In the genomic region with DNA sequence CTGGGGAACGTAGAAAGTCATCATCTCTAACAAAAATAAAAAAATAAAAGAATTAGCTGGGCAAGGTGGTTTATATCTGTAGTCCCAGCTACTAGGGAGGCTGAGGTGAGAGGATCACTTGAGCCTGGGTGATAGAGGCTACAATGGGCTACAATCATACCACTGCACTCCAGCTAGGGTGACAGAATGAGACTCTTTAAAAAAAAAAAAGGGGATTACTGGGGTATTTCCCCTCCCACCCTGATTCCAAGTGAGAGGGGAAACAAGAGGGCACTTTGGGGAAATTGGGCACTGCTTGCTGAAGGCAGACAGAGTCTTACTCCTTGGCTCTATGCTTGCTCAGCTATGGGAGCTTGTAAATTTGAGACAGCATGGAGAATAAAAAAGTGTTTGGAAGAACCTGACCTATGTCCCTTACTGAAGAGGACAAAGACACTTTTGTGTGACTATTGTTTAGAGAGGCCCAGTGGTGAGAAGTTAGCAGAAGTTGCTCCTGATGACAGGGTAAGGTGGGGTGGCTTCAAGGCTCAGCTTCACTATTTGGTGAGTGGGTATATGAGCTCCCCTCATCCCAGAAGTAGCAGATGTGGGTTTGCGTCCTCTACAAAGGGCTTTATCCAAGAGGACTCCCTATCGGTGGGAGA, we compare ENCODE assay signal across 15 cellular contexts. TPM values are rescaled to one million over a fixed set of nuclear protein-coding genes. Genes with fewer than 3 reads are reported as not detected.
DNase-seq lines count a peak whose midpoint lies in the region; ATAC-seq and TF ChIP-seq lines count a peak whose summit lies in the region.
"Had no signal": no experiment of that assay in that cellular context is flagged by ENCODE, and none has a peak within 500 bp of the region (broad histone marks: within the 10 kb centered on the region; RNA-seq: fewer than 3 reads in every experiment).

No MANE protein-coding gene starts in this region.

- WGBS in gastroesophageal sphincter (ENCODE audit: low coverage in 1 of 2), 2 donors: 80 to 100% methylated on average over 1 to 2 of the region's 3 CpGs

- peaks cover 34 to 37% of the 10 kb centered on the region in 2 donors for H3K4me1 ChIP-seq in naive thymus-derived CD4-positive, alpha-beta T cell (ENCODE audit: control insufficient read depth in 2 of 2, insufficient read depth in 2 of 2, low read length in 2 of 2)
- H3K4me1 ChIP-seq in gastroesophageal sphincter: no peaks in the 10 kb centered on the region

- no peaks in the 10 kb centered on the region for H3K27me3 Mint-ChIP-seq in activated CD4-positive, alpha-beta memory T cell treated with anti-CD3 and anti-CD28 coated beads for 36 hours
- no peaks in the 10 kb centered on the region for H3K27me3 Mint-ChIP-seq in activated CD4-positive, alpha-beta memory T cell treated with anti-CD3 and anti-CD28 coated beads, Interleukin-2, amount 10 ng/mL, durations not matched to agents 7 days and 5 days
- H3K27me3 Mint-ChIP-seq in stimulated activated naive CD8-positive, alpha-beta T cell treated with anti-CD3 and anti-CD28 coated beads, Interleukin-15, Interleukin-2, amounts not matched to agents 100 ng/mL and 50 ng/mL, for 24 hours: no peaks in the 10 kb centered on the region
- H3K27me3 Mint-ChIP-seq in naive thymus-derived CD4-positive, alpha-beta T cell: peaks cover 0 to 1% (median 0%) of the 10 kb centered on the region in 5 donors

- peaks cover 54% of the 10 kb centered on the region for H3K4me1 Mint-ChIP-seq in activated CD4-positive, alpha-beta memory T cell treated with anti-CD3 and anti-CD28 coated beads for 36 hours (ENCODE audit: low read depth)
- peaks cover 19% of the 10 kb centered on the region for H3K4me1 Mint-ChIP-seq in activated CD4-positive, alpha-beta memory T cell treated with anti-CD3 and anti-CD28 coated beads, Interleukin-2, amount 10 ng/mL, durations not matched to agents 7 days and 5 days
- peaks cover 65% of the 10 kb centered on the region for H3K4me1 Mint-ChIP-seq in stimulated activated naive CD8-positive, alpha-beta T cell treated with anti-CD3 and anti-CD28 coated beads, Interleukin-15, Interleukin-2, amounts not matched to agents 100 ng/mL and 50 ng/mL, for 24 hours (ENCODE audit: low read depth)
- peaks cover 11 to 82% (median 70%) of the 10 kb centered on the region in 7 donors for H3K4me1 Mint-ChIP-seq in naive thymus-derived CD4-positive, alpha-beta T cell

- no peak for TF ChIP-seq CTCF in gastroesophageal sphincter (IDR thresholded peaks at IDR 0.05)

- no peak for TF ChIP-seq POLR2A in gastroesophageal sphincter (IDR thresholded peaks at IDR 0.05)

- TF ChIP-seq EP300 in gastroesophageal sphincter (IDR thresholded peaks at IDR 0.05): no peak

- H3K4me3 Mint-ChIP-seq in activated CD4-positive, alpha-beta memory T cell treated with anti-CD3 and anti-CD28 coated beads for 36 hours: no peak overlapping the region
- no peak overlapping the region for H3K4me3 Mint-ChIP-seq in activated CD4-positive, alpha-beta memory T cell treated with anti-CD3 and anti-CD28 coated beads, Interleukin-2, amount 10 ng/mL, durations not matched to agents 7 days and 5 days
- no peak overlapping the region for H3K4me3 Mint-ChIP-seq in stimulated activated naive CD8-positive, alpha-beta T cell treated with anti-CD3 and anti-CD28 coated beads, Interleukin-15, Interleukin-2, amounts not matched to agents 100 ng/mL and 50 ng/mL, for 24 hours
- peak overlapping the region in 4 of 10 donors; percentile 3 to 37 (median 22) for H3K4me3 Mint-ChIP-seq in naive thymus-derived CD4-positive, alpha-beta T cell

- no peaks in the 10 kb centered on the region for H3K9me3 ChIP-seq in naive thymus-derived CD4-positive, alpha-beta T cell (ENCODE audit: control insufficient read depth in 2 of 3, low read length in 3 of 3)
- no peaks in the 10 kb centered on the region for H3K9me3 ChIP-seq in gastroesophageal sphincter
- H3K9me3 ChIP-seq: MG63 had no signal

- H3K27ac Mint-ChIP-seq in activated CD4-positive, alpha-beta memory T cell treated with anti-CD3 and anti-CD28 coated beads for 36 hours: peak overlapping the region; percentile 13
- H3K27ac Mint-ChIP-seq in activated CD4-positive, alpha-beta memory T cell treated with anti-CD3 and anti-CD28 coated beads, Interleukin-2, amount 10 ng/mL, durations not matched to agents 7 days and 5 days: no peak overlapping the region
- H3K27ac Mint-ChIP-seq in stimulated activated naive CD8-positive, alpha-beta T cell treated with anti-CD3 and anti-CD28 coated beads, Interleukin-15, Interleukin-2, amounts not matched to agents 100 ng/mL and 50 ng/mL, for 24 hours: peak overlapping the region; percentile 38
- H3K27ac Mint-ChIP-seq in naive thymus-derived CD4-positive, alpha-beta T cell: peak overlapping the region in 6 of 9 donors; percentile 38 to 89 (median 75)

- no peak for ATAC-seq in stimulated activated naive CD8-positive, alpha-beta T cell treated with anti-CD3 and anti-CD28 coated beads, Interleukin-15, Interleukin-2, amounts not matched to agents 100 U/mL and 50 U/mL, for 24 hours
- ATAC-seq in naive thymus-derived CD4-positive, alpha-beta T cell: no peak
- ATAC-seq in gastroesophageal sphincter (no peak), HG03571 (IDR thresholded peaks at IDR 0.05; ENCODE audit: unreplicated experiment) (no peak), GM18873 (IDR thresholded peaks at IDR 0.05; ENCODE audit: low FRiP score, unreplicated experiment) (no peak)

- DNase-seq in activated CD4-positive, alpha-beta memory T cell treated with anti-CD3 and anti-CD28 coated beads for 36 hours: no peak
- no peak for DNase-seq in activated CD4-positive, alpha-beta memory T cell treated with anti-CD3 and anti-CD28 coated beads, Interleukin-2, amount 10 ng/mL, durations not matched to agents 7 days and 5 days
- no peak for DNase-seq in stimulated activated naive CD8-positive, alpha-beta T cell treated with anti-CD3 and anti-CD28 coated beads, Interleukin-15, Interleukin-2, amounts not matched to agents 100 U/mL and 50 U/mL, for 24 hours
- DNase-seq in naive thymus-derived CD4-positive, alpha-beta T cell: no peak
- DNase-seq: DMS 273 treated with DMSO at 0.1 percent for 48 hours, MG63, NCI-H1092 treated with DMSO at 0.1 percent for 48 hours, NCI-H2081 treated with DMSO at 0.1 percent for 48 hours, NCI-H510A, NCI-H82 had no signal

- intact Hi-C loops in activated CD4-positive, alpha-beta memory T cell treated with anti-CD3 and anti-CD28 coated beads for 36 hours (cut with micrococcal nuclease): no loop called here
- intact Hi-C loops in naive thymus-derived CD4-positive, alpha-beta T cell (cut with micrococcal nuclease): no loop called here

- H3K36me3 ChIP-seq in naive thymus-derived CD4-positive, alpha-beta T cell (ENCODE audit: control insufficient read depth in 2 of 3, insufficient read depth in 3 of 3, low read length in 3 of 3): no peaks in the 10 kb centered on the region
- H3K36me3 ChIP-seq in gastroesophageal sphincter: no peaks in the 10 kb centered on the region
- H3K36me3 ChIP-seq: MG63 had no signal

- H3K27ac ChIP-seq in naive thymus-derived CD4-positive, alpha-beta T cell (ENCODE audit: low read depth, low read length): no peak overlapping the region
- H3K27ac ChIP-seq in gastroesophageal sphincter: no peak overlapping the region

- POLR2A ChIA-PET in activated CD4-positive, alpha-beta memory T cell treated with anti-CD3 and anti-CD28 coated beads for 36 hours (lab: Charles Lee): interaction anchor here (1.7 kb wide), 1 partner anchor 83 kb away, joined by 3 read pairs; a partner anchor contains a TSS
- POLR2A ChIA-PET in activated CD4-positive, alpha-beta memory T cell treated with anti-CD3 and anti-CD28 coated beads, Interleukin-2, amount 10 ng/mL, durations not matched to agents 7 days and 5 days (lab: Charles Lee): no interaction called here
- POLR2A ChIA-PET in naive thymus-derived CD4-positive, alpha-beta T cell (lab: Charles Lee): interaction anchor here (0.6 to 13.4 kb wide), 4 partner anchors 24 to 725 kb away, joined by 3 to 148 read pairs (median 4); a partner anchor contains a TSS

- no peaks in the 10 kb centered on the region for H3K27me3 ChIP-seq in naive thymus-derived CD4-positive, alpha-beta T cell (ENCODE audit: control insufficient read depth in 2 of 2, insufficient read depth in 2 of 2, low read length in 2 of 2)
- H3K27me3 ChIP-seq in gastroesophageal sphincter: no peaks in the 10 kb centered on the region
- H3K27me3 ChIP-seq: MG63 had no signal

- CTCF ChIA-PET in activated CD4-positive, alpha-beta memory T cell treated with anti-CD3 and anti-CD28 coated beads for 36 hours (lab: Charles Lee): interaction anchor here (1.1 to 4.7 kb wide), 3 partner anchors 15 to 86 kb away, joined by 3 to 37 read pairs (median 10); a partner anchor contains a TSS
- CTCF ChIA-PET in activated CD4-positive, alpha-beta memory T cell treated with anti-CD3 and anti-CD28 coated beads, Interleukin-2, amount 10 ng/mL, durations not matched to agents 7 days and 5 days (lab: Charles Lee): interaction anchor here (0.8 to 4.9 kb wide), 3 partner anchors 16 to 84 kb away, joined by 4 to 20 read pairs (median 8); a partner anchor contains a TSS
- CTCF ChIA-PET in naive thymus-derived CD4-positive, alpha-beta T cell (lab: Charles Lee): interaction anchor here (0.6 to 15.7 kb wide), 8 partner anchors 16 to 402 kb away, joined by 3 to 287 read pairs (median 4); a partner anchor contains a TSS

- peaks cover 3% of the 10 kb centered on the region for H3K9me3 Mint-ChIP-seq in activated CD4-positive, alpha-beta memory T cell treated with anti-CD3 and anti-CD28 coated beads for 36 hours
- H3K9me3 Mint-ChIP-seq in activated CD4-positive, alpha-beta memory T cell treated with anti-CD3 and anti-CD28 coated beads, Interleukin-2, amount 10 ng/mL, durations not matched to agents 7 days and 5 days: no peaks in the 10 kb centered on the region
- no peaks in the 10 kb centered on the region for H3K9me3 Mint-ChIP-seq in stimulated activated naive CD8-positive, alpha-beta T cell treated with anti-CD3 and anti-CD28 coated beads, Interleukin-15, Interleukin-2, amounts not matched to agents 100 ng/mL and 50 ng/mL, for 24 hours
- H3K9me3 Mint-ChIP-seq in naive thymus-derived CD4-positive, alpha-beta T cell: peaks cover 0 to 6% (median 0%) of the 10 kb centered on the region in 11 donors

- H3K36me3 Mint-ChIP-seq in activated CD4-positive, alpha-beta memory T cell treated with anti-CD3 and anti-CD28 coated beads for 36 hours: peaks cover 8% of the 10 kb centered on the region
- H3K36me3 Mint-ChIP-seq in activated CD4-positive, alpha-beta memory T cell treated with anti-CD3 and anti-CD28 coated beads, Interleukin-2, amount 10 ng/mL, durations not matched to agents 7 days and 5 days (ENCODE audit: low read depth): peaks cover 8% of the 10 kb centered on the region
- peaks cover 9% of the 10 kb centered on the region for H3K36me3 Mint-ChIP-seq in stimulated activated naive CD8-positive, alpha-beta T cell treated with anti-CD3 and anti-CD28 coated beads, Interleukin-15, Interleukin-2, amounts not matched to agents 100 ng/mL and 50 ng/mL, for 24 hours (ENCODE audit: low read depth)
- peaks cover 0 to 22% (median 5%) of the 10 kb centered on the region in 5 donors for H3K36me3 Mint-ChIP-seq in naive thymus-derived CD4-positive, alpha-beta T cell

- no peak overlapping the region for H3K4me3 ChIP-seq in naive thymus-derived CD4-positive, alpha-beta T cell (ENCODE audit: low read length)
- H3K4me3 ChIP-seq in gastroesophageal sphincter: no peak overlapping the region
- H3K4me3 ChIP-seq: MG63 had no signal

RNA-seq across cellular contexts. Expression of a gene that starts 44.0 kb away (rescaled TPM):
- total RNA-seq in activated CD4-positive, alpha-beta memory T cell treated with anti-CD3 and anti-CD28 coated beads for 36 hours: 1 to 10 TPM; 4.4 to 5.4 TPM
- 10 to 100 TPM; 12.8 to 13.3 TPM for total RNA-seq in activated CD4-positive, alpha-beta memory T cell treated with anti-CD3 and anti-CD28 coated beads, Interleukin-2, amount 10 ng/mL, durations not matched to agents 7 days and 5 days
- 10 to 100 TPM in 3 of 5 experiments, 1 to 10 TPM in 2; 2.8 to 43.8 (median 26.9) TPM for total RNA-seq in naive thymus-derived CD4-positive, alpha-beta T cell
- 10 to 100 TPM; 11.7 to 18.0 TPM for polyA plus RNA-seq in naive thymus-derived CD4-positive, alpha-beta T cell
- 1 to 10 TPM in 2 of 4 donors, under 1 TPM in 1, not detected in 1; 0.45 to 5.7 (median 1.6) TPM for total RNA-seq in gastroesophageal sphincter
- total RNA-seq: A172 had no signal
